Comparison of ENCODE assay signal across 16 cellular contexts in genomic region chr14:78401866-78402265, GRCh38.
"Had no signal": no experiment of that assay in that cellular context is flagged by ENCODE, and none has a peak within 500 bp of the region (broad histone marks: within the 10 kb centered on the region; RNA-seq: fewer than 3 reads in every experiment).

No MANE protein-coding gene starts in this region.

- H3K27me3 ChIP-seq: colonic mucosa, sigmoid colon had no signal

- H3K27ac ChIP-seq: colonic mucosa, sigmoid colon had no signal

- H3K4me3 ChIP-seq: colonic mucosa, lung, sigmoid colon had no signal

- ATAC-seq: activated CD8-positive, alpha-beta memory T cell treated with anti-CD3 and anti-CD28 coated beads, Interleukin-2, amount 10 ng/mL, durations not matched to agents 7 days and 5 days; activated naive CD8-positive, alpha-beta T cell treated with anti-CD3 and anti-CD28 coated beads, Interleukin-2, amount 50 U/mL, for 24 hours; stimulated activated effector memory CD8-positive, alpha-beta T cell treated with anti-CD3 and anti-CD28 coated beads, Interleukin-12 subunit alpha, Interleukin-12 subunit beta, amount 100 ng/mL, for 72 hours; T-cell had no signal

- H3K4me1 ChIP-seq: colonic mucosa, sigmoid colon had no signal

- H3K9me3 ChIP-seq: colonic mucosa had no signal

- H3K36me3 ChIP-seq: colonic mucosa, sigmoid colon had no signal

- DNase-seq: activated CD4-positive, alpha-beta memory T cell treated with anti-CD3 and anti-CD28 coated beads for 36 hours; activated CD4-positive, alpha-beta T cell treated with anti-CD3 and anti-CD28 coated beads for 1 hour; activated CD8-positive, alpha-beta memory T cell treated with anti-CD3 and anti-CD28 coated beads, Interleukin-2, amount 10 ng/mL, durations not matched to agents 7 days and 5 days; activated naive CD4-positive, alpha-beta T cell treated with anti-CD3 and anti-CD28 coated beads for 36 hours; activated naive CD8-positive, alpha-beta T cell treated with anti-CD3 and anti-CD28 coated beads, Interleukin-2, amount 50 U/mL, for 24 hours; activated T-cell treated with anti-CD3 and anti-CD28 coated beads, Interleukin-2, amount 50 U/mL, for 1 hour; aorta; colonic mucosa; foreskin melanocyte; midbrain; sigmoid colon; stimulated activated CD4-positive, alpha-beta T cell treated with anti-CD3 and anti-CD28 coated beads, Interleukin-12 subunit alpha, Interleukin-12 subunit beta, amount 100 ng/mL, for 4 hours; T-cell; T-helper 9 cell had no signal
